ENCODE assay signal across 21 cellular contexts in the genomic region with DNA sequence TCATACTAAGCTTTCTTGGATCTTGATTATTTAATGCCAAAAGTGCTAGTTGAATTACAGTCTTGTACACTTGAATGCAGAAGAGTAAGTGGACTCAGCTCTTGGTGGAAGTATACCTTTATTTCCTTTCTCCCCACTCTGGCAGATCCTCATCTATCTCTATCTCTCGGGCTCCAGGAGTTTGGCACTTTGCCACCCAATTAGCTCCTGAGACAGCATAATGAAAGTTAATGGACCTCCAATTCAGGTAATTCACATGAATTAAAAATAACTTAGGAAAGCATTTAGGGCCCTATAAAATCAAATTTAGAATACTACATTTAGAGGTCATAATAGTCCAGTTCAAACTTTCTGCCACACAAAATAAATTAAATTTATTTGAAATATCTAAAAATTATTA.
"Had no signal": no experiment of that assay in that cellular context is flagged by ENCODE, and none has a peak within 500 bp of the region (broad histone marks: within the 10 kb centered on the region; RNA-seq: fewer than 3 reads in every experiment).

No MANE protein-coding gene starts in this region.

- H3K9me3 ChIP-seq: breast epithelium, left lung, sigmoid colon, testis, uterus had no signal

- H3K27me3 ChIP-seq: breast epithelium, hepatocyte, left lung, sigmoid colon, testis, uterus had no signal

- H2AFZ ChIP-seq: hepatocyte had no signal

- H3K4me2 ChIP-seq: hepatocyte, smooth muscle cell had no signal

- ATAC-seq: activated T-cell treated with anti-CD3 and anti-CD28 coated beads, Interleukin-2, amount 50 U/mL, for 4 hours; left lung; natural killer cell had no signal

- H3K4me1 ChIP-seq: breast epithelium, left lung, sigmoid colon, testis, uterus had no signal

- DNase-seq: activated CD4-positive, alpha-beta T cell treated with anti-CD3 and anti-CD28 coated beads for 1 hour; activated CD8-positive, alpha-beta memory T cell treated with anti-CD3 and anti-CD28 coated beads for 24 hours; activated CD8-positive, alpha-beta memory T cell treated with anti-CD3 and anti-CD28 coated beads, Interleukin-2, amount 50 U/mL, for 48 hours; activated naive CD4-positive, alpha-beta T cell; activated naive CD8-positive, alpha-beta T cell treated with anti-CD3 and anti-CD28 coated beads for 36 hours; activated T-cell treated with anti-CD3 and anti-CD28 coated beads, Interleukin-2, amount 50 U/mL, for 4 hours; effector memory CD4-positive, alpha-beta T cell; glutamatergic neuron; immature natural killer cell; left lung; natural killer cell; sigmoid colon; stimulated activated CD4-positive, alpha-beta T cell treated with anti-CD3 and anti-CD28 coated beads, Interleukin-15, amount 100 ng/mL, for 24 hours; stimulated activated naive CD4-positive, alpha-beta T cell; testis; trophoblast cell; uterus had no signal

- H3K4me3 ChIP-seq: breast epithelium, hepatocyte, left lung, lung, sigmoid colon, smooth muscle cell, testis, uterus had no signal

- H3K79me2 ChIP-seq: hepatocyte had no signal

- H3K36me3 ChIP-seq: breast epithelium, left lung, sigmoid colon, uterus had no signal

- H3K27ac ChIP-seq: breast epithelium, hepatocyte, left lung, sigmoid colon, testis, uterus had no signal
